Comparison of ENCODE assay signal across 1 cellular context in the genomic region with DNA sequence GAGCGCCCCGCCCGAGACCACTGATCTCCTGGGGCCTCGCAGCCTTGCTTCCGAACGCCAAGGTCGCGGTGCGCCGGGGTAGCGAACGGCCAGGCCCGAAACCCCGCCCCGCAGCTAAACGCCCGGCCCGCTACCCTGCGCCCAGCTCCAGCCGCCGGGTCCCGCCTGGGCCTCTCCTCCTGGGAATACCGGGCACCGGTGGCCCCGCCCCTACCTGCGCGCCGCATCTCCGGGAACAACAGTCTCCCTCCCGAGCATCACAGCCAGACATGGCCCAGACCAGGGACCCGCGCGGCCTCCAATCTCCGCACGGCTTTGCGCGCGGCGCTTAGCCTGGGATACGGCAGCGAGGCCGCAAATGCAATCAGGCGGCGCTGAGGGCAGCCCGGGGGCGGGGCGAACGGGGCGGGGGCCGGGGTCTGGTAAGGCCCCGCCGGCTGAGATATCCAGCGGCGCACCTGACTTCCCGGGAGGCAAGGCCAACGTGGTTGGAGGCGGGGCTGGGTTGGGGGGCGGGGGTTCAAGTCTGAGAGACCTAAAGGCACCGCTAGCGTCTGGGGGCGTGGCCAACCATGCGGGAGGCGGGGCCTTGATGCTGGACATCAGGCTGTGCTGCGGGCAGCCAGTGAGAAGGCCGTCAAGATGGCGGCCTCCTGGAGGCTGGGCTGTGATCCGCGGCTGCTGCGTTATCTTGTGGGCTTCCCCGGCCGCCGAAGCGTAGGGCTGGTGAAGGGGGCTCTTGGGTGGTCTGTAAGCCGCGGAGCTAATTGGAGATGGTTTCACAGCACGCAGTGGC.
A peak's percentile ranks its signal among the peaks of the same experiment; 100 is the strongest.
TF ChIP-seq lines count a peak whose summit lies in the region.

Gene APIP, minus strand, starts transcription at position 366 of the 796 bp plus-strand sequence. Its CDS starts 95 bp downstream, at position 271.
Gene PDHX, plus strand, starts transcription at position 605 of the 796 bp plus-strand sequence. Its CDS starts 38 bp downstream, at position 643.

TF ChIP-seq in HepG2, 621 proteins besides CTCF, POLR2A, EP300 and RAD21 (continued from another document and continues in another):
- TF ChIP-seq, protein P1, sequence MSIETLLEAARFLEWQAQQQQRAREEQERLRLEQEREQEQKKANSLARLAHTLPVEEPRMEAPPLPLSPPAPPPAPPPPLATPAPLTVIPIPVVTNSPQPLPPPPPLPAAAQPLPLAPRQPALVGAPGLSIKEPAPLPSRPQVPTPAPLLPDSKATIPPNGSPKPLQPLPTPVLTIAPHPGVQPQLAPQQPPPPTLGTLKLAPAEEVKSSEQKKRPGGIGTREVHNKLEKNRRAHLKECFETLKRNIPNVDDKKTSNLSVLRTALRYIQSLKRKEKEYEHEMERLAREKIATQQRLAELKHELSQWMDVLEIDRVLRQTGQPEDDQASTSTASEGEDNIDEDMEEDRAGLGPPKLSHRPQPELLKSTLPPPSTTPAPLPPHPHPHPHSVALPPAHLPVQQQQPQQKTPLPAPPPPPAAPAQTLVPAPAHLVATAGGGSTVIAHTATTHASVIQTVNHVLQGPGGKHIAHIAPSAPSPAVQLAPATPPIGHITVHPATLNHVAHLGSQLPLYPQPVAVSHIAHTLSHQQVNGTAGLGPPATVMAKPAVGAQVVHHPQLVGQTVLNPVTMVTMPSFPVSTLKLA (IDR thresholded peaks at IDR 0.05): no peak
- TF ChIP-seq, protein P2, sequence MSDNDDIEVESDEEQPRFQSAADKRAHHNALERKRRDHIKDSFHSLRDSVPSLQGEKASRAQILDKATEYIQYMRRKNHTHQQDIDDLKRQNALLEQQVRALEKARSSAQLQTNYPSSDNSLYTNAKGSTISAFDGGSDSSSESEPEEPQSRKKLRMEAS (IDR thresholded peaks at IDR 0.05): peak; percentile 70
- TF ChIP-seq MLLT10 (CRISPR knock-in tag; IDR thresholded peaks at IDR 0.05): no peak
- peak; percentile 45; the same call in 1 of the 2 replicates for TF ChIP-seq PPARG (CRISPR knock-in tag; conservative IDR thresholded peaks at IDR 0.05)
- no peak; the same call in 1 of the 2 replicates for TF ChIP-seq TMF1 (CRISPR knock-in tag; IDR thresholded peaks at IDR 0.05; ENCODE audit: low read depth)
- TF ChIP-seq ZNF253 (CRISPR knock-in tag; IDR thresholded peaks at IDR 0.05; ENCODE audit: borderline replicate concordance): no peak
- TF ChIP-seq ZNF354B (CRISPR knock-in tag; IDR thresholded peaks at IDR 0.05): no peak
- TF ChIP-seq ZNF496 (CRISPR knock-in tag; IDR thresholded peaks at IDR 0.05; ENCODE audit: insufficient replicate concordance): no peak
- no peak for TF ChIP-seq TRIM24 (CRISPR knock-in tag; IDR thresholded peaks at IDR 0.05)
- TF ChIP-seq GMEB1 (CRISPR knock-in tag; IDR thresholded peaks at IDR 0.05; ENCODE audit: borderline replicate concordance): peak; percentile 79
- no peak for TF ChIP-seq ZNF337 (CRISPR knock-in tag; IDR thresholded peaks at IDR 0.05; ENCODE audit: borderline replicate concordance, low read depth)
- TF ChIP-seq, protein P3, sequence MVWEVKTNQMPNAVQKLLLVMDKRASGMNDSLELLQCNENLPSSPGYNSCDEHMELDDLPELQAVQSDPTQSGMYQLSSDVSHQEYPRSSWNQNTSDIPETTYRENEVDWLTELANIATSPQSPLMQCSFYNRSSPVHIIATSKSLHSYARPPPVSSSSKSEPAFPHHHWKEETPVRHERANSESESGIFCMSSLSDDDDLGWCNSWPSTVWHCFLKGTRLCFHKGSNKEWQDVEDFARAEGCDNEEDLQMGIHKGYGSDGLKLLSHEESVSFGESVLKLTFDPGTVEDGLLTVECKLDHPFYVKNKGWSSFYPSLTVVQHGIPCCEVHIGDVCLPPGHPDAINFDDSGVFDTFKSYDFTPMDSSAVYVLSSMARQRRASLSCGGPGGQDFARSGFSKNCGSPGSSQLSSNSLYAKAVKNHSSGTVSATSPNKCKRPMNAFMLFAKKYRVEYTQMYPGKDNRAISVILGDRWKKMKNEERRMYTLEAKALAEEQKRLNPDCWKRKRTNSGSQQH (CRISPR knock-in tag; IDR thresholded peaks at IDR 0.05; ENCODE audit: low read depth): peak; percentile 27; the same call in 1 of the 2 replicates
- no peak for TF ChIP-seq ATF3 (CRISPR knock-in tag; IDR thresholded peaks at IDR 0.05)
- TF ChIP-seq, protein P4, sequence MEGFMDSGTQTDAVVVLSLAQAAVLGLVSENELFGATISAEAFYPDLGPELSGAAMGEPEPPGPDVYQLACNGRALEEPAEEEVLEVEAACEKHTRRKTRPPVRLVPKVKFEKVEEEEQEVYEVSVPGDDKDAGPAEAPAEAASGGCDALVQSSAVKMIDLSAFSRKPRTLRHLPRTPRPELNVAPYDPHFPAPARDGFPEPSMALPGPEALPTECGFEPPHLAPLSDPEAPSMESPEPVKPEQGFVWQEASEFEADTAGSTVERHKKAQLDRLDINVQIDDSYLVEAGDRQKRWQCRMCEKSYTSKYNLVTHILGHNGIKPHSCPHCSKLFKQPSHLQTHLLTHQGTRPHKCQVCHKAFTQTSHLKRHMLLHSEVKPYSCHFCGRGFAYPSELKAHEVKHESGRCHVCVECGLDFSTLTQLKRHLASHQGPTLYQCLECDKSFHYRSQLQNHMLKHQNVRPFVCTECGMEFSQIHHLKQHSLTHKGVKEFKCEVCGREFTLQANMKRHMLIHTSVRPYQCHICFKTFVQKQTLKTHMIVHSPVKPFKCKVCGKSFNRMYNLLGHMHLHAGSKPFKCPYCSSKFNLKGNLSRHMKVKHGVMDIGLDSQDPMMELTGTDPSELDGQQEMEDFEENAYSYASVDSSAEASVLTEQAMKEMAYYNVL (CRISPR knock-in tag; IDR thresholded peaks at IDR 0.05; ENCODE audit: borderline replicate concordance): peak; percentile 19; the same call in 1 of the 2 replicates
- peak; percentile 80 for TF ChIP-seq ZMYM4 (CRISPR knock-in tag; IDR thresholded peaks at IDR 0.05)
- TF ChIP-seq NFE2L2 (IDR thresholded peaks at IDR 0.05; ENCODE audit: low read length): no peak
- no peak for TF ChIP-seq MAFK (conservative IDR thresholded peaks at IDR 0.05 in 1 of 2, IDR thresholded peaks at IDR 0.05 in 1 of 2; ENCODE audit: low read length in 2 of 2)
- TF ChIP-seq RBM22 (optimal IDR thresholded peaks at IDR 0.05; ENCODE audit: low read length): no peak
- TF ChIP-seq, protein P5, sequence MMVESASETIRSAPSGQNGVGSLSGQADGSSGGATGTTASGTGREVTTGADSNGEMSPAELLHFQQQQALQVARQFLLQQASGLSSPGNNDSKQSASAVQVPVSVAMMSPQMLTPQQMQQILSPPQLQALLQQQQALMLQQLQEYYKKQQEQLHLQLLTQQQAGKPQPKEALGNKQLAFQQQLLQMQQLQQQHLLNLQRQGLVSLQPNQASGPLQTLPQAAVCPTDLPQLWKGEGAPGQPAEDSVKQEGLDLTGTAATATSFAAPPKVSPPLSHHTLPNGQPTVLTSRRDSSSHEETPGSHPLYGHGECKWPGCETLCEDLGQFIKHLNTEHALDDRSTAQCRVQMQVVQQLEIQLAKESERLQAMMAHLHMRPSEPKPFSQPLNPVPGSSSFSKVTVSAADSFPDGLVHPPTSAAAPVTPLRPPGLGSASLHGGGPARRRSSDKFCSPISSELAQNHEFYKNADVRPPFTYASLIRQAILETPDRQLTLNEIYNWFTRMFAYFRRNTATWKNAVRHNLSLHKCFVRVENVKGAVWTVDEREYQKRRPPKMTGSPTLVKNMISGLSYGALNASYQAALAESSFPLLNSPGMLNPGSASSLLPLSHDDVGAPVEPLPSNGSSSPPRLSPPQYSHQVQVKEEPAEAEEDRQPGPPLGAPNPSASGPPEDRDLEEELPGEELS (CRISPR knock-in tag; IDR thresholded peaks at IDR 0.05): peak; percentile 25
- TF ChIP-seq ZFP36L1 (CRISPR knock-in tag; IDR thresholded peaks at IDR 0.05): no peak
- peak; percentile 16; the same call in 1 of the 2 replicates for TF ChIP-seq ZNF709 (CRISPR knock-in tag; IDR thresholded peaks at IDR 0.05)
- no peak for TF ChIP-seq CENPT (CRISPR knock-in tag; IDR thresholded peaks at IDR 0.05; ENCODE audit: low read depth)
- TF ChIP-seq, protein P6, sequence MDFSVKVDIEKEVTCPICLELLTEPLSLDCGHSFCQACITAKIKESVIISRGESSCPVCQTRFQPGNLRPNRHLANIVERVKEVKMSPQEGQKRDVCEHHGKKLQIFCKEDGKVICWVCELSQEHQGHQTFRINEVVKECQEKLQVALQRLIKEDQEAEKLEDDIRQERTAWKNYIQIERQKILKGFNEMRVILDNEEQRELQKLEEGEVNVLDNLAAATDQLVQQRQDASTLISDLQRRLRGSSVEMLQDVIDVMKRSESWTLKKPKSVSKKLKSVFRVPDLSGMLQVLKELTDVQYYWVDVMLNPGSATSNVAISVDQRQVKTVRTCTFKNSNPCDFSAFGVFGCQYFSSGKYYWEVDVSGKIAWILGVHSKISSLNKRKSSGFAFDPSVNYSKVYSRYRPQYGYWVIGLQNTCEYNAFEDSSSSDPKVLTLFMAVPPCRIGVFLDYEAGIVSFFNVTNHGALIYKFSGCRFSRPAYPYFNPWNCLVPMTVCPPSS (IDR thresholded peaks at IDR 0.05): no peak
- TF ChIP-seq KAT2B (IDR thresholded peaks at IDR 0.05; ENCODE audit: borderline replicate concordance, low read depth, low read length): no peak
- 0 out of 2 replicates have a peak, but pooled peaks have one; percentile 26 for TF ChIP-seq ZNF34 (CRISPR knock-in tag; IDR thresholded peaks at IDR 0.05; ENCODE audit: borderline replicate concordance)
- peak; percentile 92 for TF ChIP-seq ZNF546 (CRISPR knock-in tag; conservative IDR thresholded peaks at IDR 0.05)
- no peak for TF ChIP-seq NR3C1 (CRISPR knock-in tag; IDR thresholded peaks at IDR 0.05)
- TF ChIP-seq SP5 (CRISPR knock-in tag; IDR thresholded peaks at IDR 0.05; ENCODE audit: borderline replicate concordance, low read depth): peak; percentile 49
- 0 out of 2 replicates have a peak, but pooled peaks have one; percentile 42 for TF ChIP-seq CBFB (CRISPR knock-in tag; IDR thresholded peaks at IDR 0.05)
- TF ChIP-seq REST (IDR thresholded peaks at IDR 0.05; ENCODE audit: borderline replicate concordance in 1 of 2, low read depth in 1 of 2, low read length in 2 of 2): peak in 1 of 2 experiments; percentile 14; a peak in 1 of 4 replicates
- TF ChIP-seq ISX (CRISPR knock-in tag; conservative IDR thresholded peaks at IDR 0.05): 0 out of 2 replicates have a peak, but pooled peaks have one; percentile 37
- no peak for TF ChIP-seq PAWR (CRISPR knock-in tag; IDR thresholded peaks at IDR 0.05; ENCODE audit: borderline replicate concordance)
- peak; percentile 78; the same call in 1 of the 2 replicates for TF ChIP-seq ZNF607 (CRISPR knock-in tag; IDR thresholded peaks at IDR 0.05; ENCODE audit: borderline replicate concordance)
- TF ChIP-seq POLR2G (IDR thresholded peaks at IDR 0.05; ENCODE audit: low read depth, low read length): peak; percentile 71
- no peak for TF ChIP-seq RNF219 (CRISPR knock-in tag; IDR thresholded peaks at IDR 0.05)
- TF ChIP-seq PRPF4 (IDR thresholded peaks at IDR 0.05; ENCODE audit: low read depth, low read length, poor library complexity, severe bottlenecking): no peak
- TF ChIP-seq ZNF180 (CRISPR knock-in tag; IDR thresholded peaks at IDR 0.05; ENCODE audit: borderline replicate concordance, low read depth): no peak
- peak; percentile 54; the same call in 1 of the 2 replicates for TF ChIP-seq GZF1 (CRISPR knock-in tag; IDR thresholded peaks at IDR 0.05)
